11 cellular contexts compared by ENCODE assay signal in the genomic region with DNA sequence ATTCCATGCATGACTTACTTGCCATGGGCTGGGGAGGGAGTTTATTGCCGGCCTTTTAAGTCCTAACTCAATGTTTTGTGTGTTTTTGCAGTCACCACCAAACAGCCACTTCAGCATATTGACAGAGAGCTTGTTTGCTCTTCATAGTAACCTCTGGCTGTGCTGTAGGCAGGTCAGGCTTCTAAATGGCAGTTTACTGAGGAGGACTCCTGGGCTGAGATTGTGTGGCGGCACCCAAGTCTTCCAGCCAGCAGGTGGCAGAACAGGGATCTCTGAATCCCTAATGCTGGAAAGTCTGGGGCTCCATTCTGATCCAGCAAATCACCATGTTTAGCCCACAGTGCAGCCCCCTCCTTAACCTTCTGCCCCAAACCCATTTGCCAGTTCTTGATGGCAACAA.
DNase-seq lines count a peak whose midpoint lies in the region; ATAC-seq, FAIRE-seq and TF ChIP-seq lines count a peak whose summit lies in the region.
"Had no signal": no experiment of that assay in that cellular context is flagged by ENCODE, and none has a peak within 500 bp of the region (broad histone marks: within the 10 kb centered on the region; RNA-seq: fewer than 3 reads in every experiment).

No MANE protein-coding gene starts in this region.

- POLR2A ChIA-PET in BJ (lab: Charles Lee), result no interaction called here

- 92% methylated on average over 2 of the region's 2 CpGs for WGBS in mesenchymal stem cell

- no peak overlapping the region for H3K27ac ChIP-seq in OCI-LY3 (ENCODE audit: low read length)
- H3K27ac ChIP-seq in mesenchymal stem cell (ENCODE audit: low read length, poor library complexity, severe bottlenecking), result no peak overlapping the region

- H3K4ac ChIP-seq in mesenchymal stem cell (ENCODE audit: low read depth in 1 of 2, low read length in 2 of 2), result no peak overlapping the region

- no peak overlapping the region for H3K23ac ChIP-seq in mesenchymal stem cell (ENCODE audit: low read length in 2 of 2)

- H2BK15ac ChIP-seq in mesenchymal stem cell (ENCODE audit: low read depth, poor library complexity, severe bottlenecking), result no peak overlapping the region

- H2BK12ac ChIP-seq in mesenchymal stem cell (ENCODE audit: low read length in 2 of 2), result no peak overlapping the region

- DNase-seq in BJ (ENCODE audit: low read depth) (no peak), H4 (ENCODE audit: low spot score) (peak; percentile 13), mesenchymal stem cell (no peak), D721Med (ENCODE audit: insufficient read length, low spot score) (no peak)
- DNase-seq: dermis blood vessel endothelial cell had no signal

- no peak overlapping the region for H2BK120ac ChIP-seq in mesenchymal stem cell (ENCODE audit: low read depth, low read length)

- H3K9ac ChIP-seq in OCI-LY3 (ENCODE audit: low read length) (no peak overlapping the region), mesenchymal stem cell (ENCODE audit: low read length) (no peak overlapping the region)

- no peaks in the 10 kb centered on the region for H3K79me1 ChIP-seq in mesenchymal stem cell (replicated peaks; ENCODE audit: low read length, poor library complexity, severe bottlenecking)

- peaks cover 9% of the 10 kb centered on the region for H3K4me1 ChIP-seq in OCI-LY3 (ENCODE audit: low read length)
- no peaks in the 10 kb centered on the region for H3K4me1 ChIP-seq in mesenchymal stem cell (ENCODE audit: control insufficient read depth, insufficient read depth, low read depth, low read length)

- no peaks in the 10 kb centered on the region; the same call in 1 of the 2 replicates for H3K27me3 ChIP-seq in BJ (ENCODE audit: control insufficient read depth, insufficient read depth, low read length)
- H3K27me3 ChIP-seq in OCI-LY3 (ENCODE audit: low read depth, low read length), result no peaks in the 10 kb centered on the region
- peaks cover 0 to 9% of the 10 kb centered on the region in 2 experiments for H3K27me3 ChIP-seq in mesenchymal stem cell (ENCODE audit: control insufficient read depth in 1 of 2, insufficient read depth in 1 of 2, low read length in 2 of 2)

- H3K14ac ChIP-seq in mesenchymal stem cell (ENCODE audit: low read length in 2 of 2), result no peak overlapping the region

- FAIRE-seq in islet of Langerhans (lab: Jason Lieb, UNC) (peak; percentile 92), D721Med (lab: Jason Lieb, UNC) (no peak)
- FAIRE-seq: GM18507 had no signal

- TF ChIP-seq CTCF in BJ (IDR thresholded peaks at IDR 0.05; ENCODE audit: insufficient read depth, low read depth, low read length) (0 out of 2 replicates have a peak, but pooled peaks have one; percentile 19), OCI-LY3 (IDR thresholded peaks at IDR 0.05; ENCODE audit: low read depth, low read length) (peak; percentile 50), D721Med (IDR thresholded peaks at IDR 0.05; ENCODE audit: insufficient read depth, missing control alignments) (no peak)

- no peak overlapping the region for H4K91ac ChIP-seq in mesenchymal stem cell (ENCODE audit: low read length)

- CTCF ChIA-PET in BJ (lab: Yijun Ruan, JAX), result interaction anchor here (0.6 to 1.9 kb wide), 4 partner anchors 20 to 478 kb away, joined by 3 to 5 read pairs (median 3); no protein-coding TSS in a partner anchor

- H3K4me3 ChIP-seq in BJ (ENCODE audit: low read depth, low read length) (no peak overlapping the region), OCI-LY3 (ENCODE audit: low read length) (no peak overlapping the region), mesenchymal stem cell (ENCODE audit: insufficient read depth in 1 of 2, low read depth in 1 of 2, low read length in 2 of 2) (no peak overlapping the region)

- ATAC-seq in HG02870 (IDR thresholded peaks at IDR 0.05; ENCODE audit: unreplicated experiment) (no peak), GM19397 (IDR thresholded peaks at IDR 0.05; ENCODE audit: unreplicated experiment) (no peak)
- ATAC-seq: activated CD4-positive, CD25-positive, alpha-beta regulatory T cell treated with anti-CD3 and anti-CD28 coated beads, Interleukin-2, amount 50 U/mL, for 24 hours had no signal

- H3K79me2 ChIP-seq in OCI-LY3 (ENCODE audit: low read length), result no peaks in the 10 kb centered on the region

- no peak overlapping the region for H4K8ac ChIP-seq in mesenchymal stem cell (ENCODE audit: low read length)

- H2AFZ ChIP-seq in OCI-LY3 (ENCODE audit: low read depth, low read length) (peak overlapping the region; percentile 91), mesenchymal stem cell (ENCODE audit: low read depth, low read length) (no peak overlapping the region)

- H3K18ac ChIP-seq in mesenchymal stem cell (ENCODE audit: low read depth in 1 of 2, low read length in 2 of 2), result no peak overlapping the region

- H2AK5ac ChIP-seq in mesenchymal stem cell (ENCODE audit: low read length, severe bottlenecking), result no peak overlapping the region

- no peaks in the 10 kb centered on the region for H3K9me3 ChIP-seq in OCI-LY3 (ENCODE audit: insufficient read depth, low read length)
- H3K9me3 ChIP-seq in mesenchymal stem cell (ENCODE audit: control insufficient read depth, low read length), result no peaks in the 10 kb centered on the region

- no peaks in the 10 kb centered on the region for H4K20me1 ChIP-seq in OCI-LY3 (ENCODE audit: insufficient read depth, low read length)

- no peak overlapping the region for H2BK5ac ChIP-seq in mesenchymal stem cell (ENCODE audit: low read depth, low read length, poor library complexity, severe bottlenecking)

- no peaks in the 10 kb centered on the region for H3K36me3 ChIP-seq in BJ (ENCODE audit: control insufficient read depth, insufficient read depth, low read length)
- no peaks in the 10 kb centered on the region for H3K36me3 ChIP-seq in OCI-LY3 (replicated peaks; ENCODE audit: low read depth, low read length)
- no peaks in the 10 kb centered on the region for H3K36me3 ChIP-seq in mesenchymal stem cell (ENCODE audit: control insufficient read depth in 1 of 2, insufficient read depth in 2 of 2, low read depth in 1 of 2, low read length in 2 of 2)

- peak overlapping the region; percentile 41 for H3K4me2 ChIP-seq in OCI-LY3 (ENCODE audit: low read length)
- no peak overlapping the region for H3K4me2 ChIP-seq in mesenchymal stem cell (ENCODE audit: low read length, poor library complexity, severe bottlenecking)
